18 cellular contexts compared by ENCODE assay signal in genomic region chr12:1353451-1353850, GRCh38.
DNase-seq lines count a peak whose midpoint lies in the region; ATAC-seq and TF ChIP-seq lines count a peak whose summit lies in the region.
"Had no signal": no experiment of that assay in that cellular context is flagged by ENCODE, and none has a peak within 500 bp of the region (broad histone marks: within the 10 kb centered on the region; RNA-seq: fewer than 3 reads in every experiment).

No MANE protein-coding gene starts in this region.

- H3K27me3 Mint-ChIP-seq in activated CD8-positive, alpha-beta T cell treated with anti-CD3 and anti-CD28 coated beads, Interleukin-2, amount 10 ng/mL, durations not matched to agents 7 days and 5 days (ENCODE audit: low read depth) = no peaks in the 10 kb centered on the region
- H3K27me3 Mint-ChIP-seq: B cell; CD4-positive, alpha-beta T cell had no signal

- H3K4me1 ChIP-seq in right atrium auricular region = peaks cover 0 to 13% of the 10 kb centered on the region in 2 donors
- H3K4me1 ChIP-seq in mesenchymal stem cell (ENCODE audit: control insufficient read depth, insufficient read depth, low read depth, low read length) = peaks cover 12% of the 10 kb centered on the region

- H3K27me3 ChIP-seq in right atrium auricular region (no peaks in the 10 kb centered on the region), mesenchymal stem cell (ENCODE audit: control insufficient read depth in 1 of 2, insufficient read depth in 1 of 2, low read length in 2 of 2) (no peaks in the 10 kb centered on the region)
- H3K27me3 ChIP-seq: BLaER1 treated with 17β-estradiol and CSF1 and Interleukin-3, amounts not matched to agents 10 nM and 100 nM had no signal

- H2BK12ac ChIP-seq in mesenchymal stem cell (ENCODE audit: low read length in 2 of 2) = no peak overlapping the region

- H3K79me1 ChIP-seq in mesenchymal stem cell (replicated peaks; ENCODE audit: low read length, poor library complexity, severe bottlenecking) = peaks cover 6% of the 10 kb centered on the region

- intact Hi-C loops in Right ventricle myocardium inferior (cut with DNase I) = no loop called here

- H2AK5ac ChIP-seq in mesenchymal stem cell (ENCODE audit: low read length, severe bottlenecking) = no peak overlapping the region

- no peaks in the 10 kb centered on the region for H3K4me1 Mint-ChIP-seq in activated CD8-positive, alpha-beta T cell treated with anti-CD3 and anti-CD28 coated beads, Interleukin-2, amount 10 ng/mL, durations not matched to agents 7 days and 5 days (ENCODE audit: low read depth)
- H3K4me1 Mint-ChIP-seq: B cell had no signal

- no peak overlapping the region for H3K4ac ChIP-seq in mesenchymal stem cell (ENCODE audit: low read depth in 1 of 2, low read length in 2 of 2)

- H3K4me2 ChIP-seq in mesenchymal stem cell (ENCODE audit: low read length, poor library complexity, severe bottlenecking) = no peak overlapping the region
- H3K4me2 ChIP-seq: A549; BLaER1 treated with 17β-estradiol and CSF1 and Interleukin-3, amounts not matched to agents 10 nM and 100 nM had no signal

- H3K9me3 ChIP-seq in right atrium auricular region (no peaks in the 10 kb centered on the region), mesenchymal stem cell (ENCODE audit: control insufficient read depth, low read length) (no peaks in the 10 kb centered on the region)
- H3K9me3 ChIP-seq: A549; BLaER1 treated with 17β-estradiol and CSF1 and Interleukin-3, amounts not matched to agents 10 nM and 100 nM; Caco-2 had no signal

- H3K36me3 Mint-ChIP-seq in activated CD8-positive, alpha-beta T cell treated with anti-CD3 and anti-CD28 coated beads, Interleukin-2, amount 10 ng/mL, durations not matched to agents 7 days and 5 days (ENCODE audit: low read depth) = no peaks in the 10 kb centered on the region

- peak overlapping the region; percentile 11 for H2BK120ac ChIP-seq in mesenchymal stem cell (ENCODE audit: low read depth, low read length)

- no peak overlapping the region for H2BK15ac ChIP-seq in mesenchymal stem cell (ENCODE audit: low read depth, poor library complexity, severe bottlenecking)

- H3K27ac Mint-ChIP-seq in activated CD8-positive, alpha-beta T cell treated with anti-CD3 and anti-CD28 coated beads, Interleukin-2, amount 10 ng/mL, durations not matched to agents 7 days and 5 days = no peak overlapping the region
- H3K27ac Mint-ChIP-seq: B cell; CD4-positive, alpha-beta T cell; CD8-positive, alpha-beta T cell had no signal

- H3K36me3 ChIP-seq in right atrium auricular region = no peaks in the 10 kb centered on the region
- H3K36me3 ChIP-seq in mesenchymal stem cell (ENCODE audit: control insufficient read depth in 1 of 2, insufficient read depth in 2 of 2, low read depth in 1 of 2, low read length in 2 of 2) = no peaks in the 10 kb centered on the region

- H4K8ac ChIP-seq in mesenchymal stem cell (ENCODE audit: low read length) = no peak overlapping the region

- CTCF ChIA-PET in activated CD8-positive, alpha-beta T cell treated with anti-CD3 and anti-CD28 coated beads, Interleukin-2, amount 10 ng/mL, durations not matched to agents 7 days and 5 days (lab: Charles Lee) = no interaction called here

- no peaks in the 10 kb centered on the region for H3K9me3 Mint-ChIP-seq in activated CD8-positive, alpha-beta T cell treated with anti-CD3 and anti-CD28 coated beads, Interleukin-2, amount 10 ng/mL, durations not matched to agents 7 days and 5 days (ENCODE audit: insufficient read depth)
- H3K9me3 Mint-ChIP-seq: CD4-positive, alpha-beta T cell; CD8-positive, alpha-beta T cell had no signal

- WGBS in mesenchymal stem cell = 62% methylated on average over 2 of the region's 2 CpGs

- H3K4me3 ChIP-seq in right atrium auricular region (no peak overlapping the region), mesenchymal stem cell (ENCODE audit: insufficient read depth in 1 of 2, low read depth in 1 of 2, low read length in 2 of 2) (no peak overlapping the region)
- H3K4me3 ChIP-seq: A549; BLaER1 treated with 17β-estradiol and CSF1 and Interleukin-3, amounts not matched to agents 10 nM and 100 nM had no signal

- no peak overlapping the region for H2AFZ ChIP-seq in mesenchymal stem cell (ENCODE audit: low read depth, low read length)

- H3K27ac ChIP-seq in right atrium auricular region (no peak overlapping the region), mesenchymal stem cell (ENCODE audit: low read length, poor library complexity, severe bottlenecking) (no peak overlapping the region)
- H3K27ac ChIP-seq: 22Rv1; A549; BLaER1 treated with 17β-estradiol and CSF1 and Interleukin-3, amounts not matched to agents 10 nM and 100 nM; C4-2B had no signal

- no peak overlapping the region for H3K23ac ChIP-seq in mesenchymal stem cell (ENCODE audit: low read length in 2 of 2)

- no peak for TF ChIP-seq CTCF in right atrium auricular region (IDR thresholded peaks at IDR 0.05)

- POLR2A ChIA-PET in activated CD8-positive, alpha-beta T cell treated with anti-CD3 and anti-CD28 coated beads, Interleukin-2, amount 10 ng/mL, durations not matched to agents 7 days and 5 days (lab: Charles Lee) = interaction anchor here (1.0 kb wide), 1 partner anchor 61 kb away, joined by 3 read pairs; no protein-coding TSS in a partner anchor

- DNase-seq in Right ventricle myocardium inferior (ENCODE audit: missing footprints) = peak; percentile 23
- no peak for DNase-seq in right atrium auricular region (ENCODE audit: low spot score)
- no peak for DNase-seq in mesenchymal stem cell
- DNase-seq in pons (ENCODE audit: low spot score) = peak; percentile 3
- DNase-seq in stimulated activated CD8-positive, alpha-beta memory T cell treated with anti-CD3 and anti-CD28 coated beads, Interleukin-4, amount 100 ng/mL, for 48 hours = no peak
- no peak for DNase-seq in activated CD8-positive, alpha-beta T cell treated with anti-CD3 and anti-CD28 coated beads, Interleukin-2, amount 10 ng/mL, durations not matched to agents 7 days and 5 days
- DNase-seq: AML-193; Caco-2; Calu3; CD4-positive, alpha-beta T cell; CD8-positive, alpha-beta T cell; DMS79 treated with DMSO at 0.1 percent for 48 hours; GF-D8 had no signal

- H3K9ac ChIP-seq in mesenchymal stem cell (ENCODE audit: low read length) = no peak overlapping the region
- H3K9ac ChIP-seq: BLaER1 treated with 17β-estradiol and CSF1 and Interleukin-3, amounts not matched to agents 10 nM and 100 nM had no signal

- no peak overlapping the region for H3K18ac ChIP-seq in mesenchymal stem cell (ENCODE audit: low read depth in 1 of 2, low read length in 2 of 2)

- H2BK5ac ChIP-seq in mesenchymal stem cell (ENCODE audit: low read depth, low read length, poor library complexity, severe bottlenecking) = no peak overlapping the region

- ATAC-seq in Right ventricle myocardium inferior = no peak
- ATAC-seq in activated CD8-positive, alpha-beta T cell treated with anti-CD3 and anti-CD28 coated beads, Interleukin-2, amount 10 ng/mL, durations not matched to agents 7 days and 5 days = no peak
- ATAC-seq: A549; CD8-positive, alpha-beta T cell had no signal

- H4K91ac ChIP-seq in mesenchymal stem cell (ENCODE audit: low read length) = no peak overlapping the region

- no peak overlapping the region for H3K14ac ChIP-seq in mesenchymal stem cell (ENCODE audit: low read length in 2 of 2)

- H3K4me3 Mint-ChIP-seq in activated CD8-positive, alpha-beta T cell treated with anti-CD3 and anti-CD28 coated beads, Interleukin-2, amount 10 ng/mL, durations not matched to agents 7 days and 5 days = no peak overlapping the region
- H3K4me3 Mint-ChIP-seq: B cell; CD4-positive, alpha-beta T cell; CD8-positive, alpha-beta T cell had no signal

Comparison
In these comparisons a context has a peak if more than half of its experiments do, and no peak if none do; other contexts are left out.
1. DNase-seq: peak in Right ventricle myocardium inferior (single experiment) and pons (single experiment); none in right atrium auricular region (single experiment), mesenchymal stem cell (single experiment), stimulated activated CD8-positive, alpha-beta memory T cell treated with anti-CD3 and anti-CD28 coated beads, Interleukin-4, amount 100 ng/mL, for 48 hours (single experiment) and activated CD8-positive, alpha-beta T cell treated with anti-CD3 and anti-CD28 coated beads, Interleukin-2, amount 10 ng/mL, durations not matched to agents 7 days and 5 days (single experiment).